In genomic region chr15:80969316-80969715, GRCh38 we compare ENCODE assay signal across 16 cellular contexts.
"Had no signal": no experiment of that assay in that cellular context is flagged by ENCODE, and none has a peak within 500 bp of the region (broad histone marks: within the 10 kb centered on the region; RNA-seq: fewer than 3 reads in every experiment).

No MANE protein-coding gene starts in this region.

- H3K27me3 ChIP-seq: left lung, ovary, suprapubic skin, tibial artery, uterus had no signal

- H3K27ac Mint-ChIP-seq: immature natural killer cell; natural killer cell treated with Interleukin-12 subunit alpha and Interleukin-12 subunit beta and Interleukin-15 and Interleukin-18, amount 100 ng/mL, for 72 hours; progenitor cell of endocrine pancreas; stimulated activated naive CD8-positive, alpha-beta T cell treated with anti-CD3 and anti-CD28 coated beads, Interleukin-15, Interleukin-2, amounts not matched to agents 100 ng/mL and 50 ng/mL, for 24 hours had no signal

- H3K4me3 ChIP-seq: left lung, lung, mucosa of descending colon, ovary, skin epidermis, suprapubic skin, thoracic aorta, tibial artery, uterus had no signal

- H3K4me3 Mint-ChIP-seq: immature natural killer cell; naive thymus-derived CD4-positive, alpha-beta T cell; natural killer cell treated with Interleukin-12 subunit alpha and Interleukin-12 subunit beta and Interleukin-15 and Interleukin-18, amount 100 ng/mL, for 72 hours; stimulated activated naive CD8-positive, alpha-beta T cell treated with anti-CD3 and anti-CD28 coated beads, Interleukin-15, Interleukin-2, amounts not matched to agents 100 ng/mL and 50 ng/mL, for 24 hours; type B pancreatic cell had no signal

- H3K4me1 ChIP-seq: left lung, uterus had no signal

- H3K9me3 ChIP-seq: left lung, mucosa of descending colon, ovary, suprapubic skin, thoracic aorta, uterus had no signal

- H3K9me3 Mint-ChIP-seq: immature natural killer cell; stimulated activated naive CD8-positive, alpha-beta T cell treated with anti-CD3 and anti-CD28 coated beads, Interleukin-15, Interleukin-2, amounts not matched to agents 100 ng/mL and 50 ng/mL, for 24 hours; type B pancreatic cell had no signal

- H3K27ac ChIP-seq: left lung, ovary, skin epidermis, suprapubic skin, thoracic aorta, tibial artery, uterus had no signal

- H3K36me3 ChIP-seq: ovary, suprapubic skin, thoracic aorta, uterus had no signal

- DNase-seq: kidney, left lung, tibial artery had no signal
